In the genomic region with DNA sequence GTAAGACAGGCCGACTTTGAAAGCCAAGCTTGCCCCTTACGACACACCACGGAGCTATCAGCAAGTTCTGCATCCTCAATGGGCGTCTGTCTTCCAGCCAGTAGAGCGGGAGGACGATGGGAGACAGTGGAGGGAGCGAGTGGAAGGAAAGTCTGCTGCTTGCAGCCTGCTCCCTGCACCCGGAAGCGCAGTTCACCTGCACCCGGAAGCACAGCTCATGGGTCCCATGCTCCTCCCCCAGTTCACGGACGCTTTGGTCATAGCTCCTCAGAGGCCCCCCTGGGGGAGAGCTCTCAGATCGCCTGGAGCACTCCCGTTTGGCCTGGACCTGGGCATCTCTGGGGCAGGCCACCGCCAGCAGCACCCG, we compare ENCODE assay signal across 1 cellular context.
TF ChIP-seq lines count a peak whose summit lies in the region.

No MANE protein-coding gene starts in this region.

TF ChIP-seq in K562, 482 proteins besides CTCF, POLR2A, EP300 and RAD21 (continued from another document):
- TF ChIP-seq, protein P1, sequence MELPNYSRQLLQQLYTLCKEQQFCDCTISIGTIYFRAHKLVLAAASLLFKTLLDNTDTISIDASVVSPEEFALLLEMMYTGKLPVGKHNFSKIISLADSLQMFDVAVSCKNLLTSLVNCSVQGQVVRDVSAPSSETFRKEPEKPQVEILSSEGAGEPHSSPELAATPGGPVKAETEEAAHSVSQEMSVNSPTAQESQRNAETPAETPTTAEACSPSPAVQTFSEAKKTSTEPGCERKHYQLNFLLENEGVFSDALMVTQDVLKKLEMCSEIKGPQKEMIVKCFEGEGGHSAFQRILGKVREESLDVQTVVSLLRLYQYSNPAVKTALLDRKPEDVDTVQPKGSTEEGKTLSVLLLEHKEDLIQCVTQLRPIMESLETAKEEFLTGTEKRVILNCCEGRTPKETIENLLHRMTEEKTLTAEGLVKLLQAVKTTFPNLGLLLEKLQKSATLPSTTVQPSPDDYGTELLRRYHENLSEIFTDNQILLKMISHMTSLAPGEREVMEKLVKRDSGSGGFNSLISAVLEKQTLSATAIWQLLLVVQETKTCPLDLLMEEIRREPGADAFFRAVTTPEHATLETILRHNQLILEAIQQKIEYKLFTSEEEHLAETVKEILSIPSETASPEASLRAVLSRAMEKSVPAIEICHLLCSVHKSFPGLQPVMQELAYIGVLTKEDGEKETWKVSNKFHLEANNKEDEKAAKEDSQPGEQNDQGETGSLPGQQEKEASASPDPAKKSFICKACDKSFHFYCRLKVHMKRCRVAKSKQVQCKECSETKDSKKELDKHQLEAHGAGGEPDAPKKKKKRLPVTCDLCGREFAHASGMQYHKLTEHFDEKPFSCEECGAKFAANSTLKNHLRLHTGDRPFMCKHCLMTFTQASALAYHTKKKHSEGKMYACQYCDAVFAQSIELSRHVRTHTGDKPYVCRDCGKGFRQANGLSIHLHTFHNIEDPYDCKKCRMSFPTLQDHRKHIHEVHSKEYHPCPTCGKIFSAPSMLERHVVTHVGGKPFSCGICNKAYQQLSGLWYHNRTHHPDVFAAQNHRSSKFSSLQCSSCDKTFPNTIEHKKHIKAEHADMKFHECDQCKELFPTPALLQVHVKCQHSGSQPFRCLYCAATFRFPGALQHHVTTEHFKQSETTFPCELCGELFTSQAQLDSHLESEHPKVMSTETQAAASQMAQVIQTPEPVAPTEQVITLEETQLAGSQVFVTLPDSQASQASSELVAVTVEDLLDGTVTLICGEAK (IDR thresholded peaks at IDR 0.05): 0 out of 2 replicates have a peak, but pooled peaks have one; percentile 36
- TF ChIP-seq, protein P1 (CRISPR knock-in tag; IDR thresholded peaks at IDR 0.05): no peak
- peak; percentile 58 for TF ChIP-seq NR2C1 (IDR thresholded peaks at IDR 0.05)
- peak; percentile 40; the same call in 1 of the 2 replicates for TF ChIP-seq NR2C1 (tag; IDR thresholded peaks at IDR 0.05)
- no peak for TF ChIP-seq NR2C2 (CRISPR knock-in tag; IDR thresholded peaks at IDR 0.05)
- TF ChIP-seq NR2C2 (tag; IDR thresholded peaks at IDR 0.05): peak; percentile 29; the same call in 1 of the 2 replicates
TF ChIP-seq in K562: peak in this region for 4.
